In genomic region chr11:96242971-96243647, GRCh38 we compare ENCODE assay signal across 8 cellular contexts.
A peak's percentile ranks its signal among the peaks of the same experiment; 100 is the strongest.
DNase-seq lines count a peak whose midpoint lies in the region; ATAC-seq and TF ChIP-seq lines count a peak whose summit lies in the region.

No MANE protein-coding gene starts in this region.

- CTCF ChIA-PET in activated CD4-positive, alpha-beta T cell treated with anti-CD3 and anti-CD28 coated beads for 36 hours (lab: Charles Lee): interaction anchor here (0.6 to 3.1 kb wide), 18 partner anchors 10 to 229 kb away, joined by 3 to 25 read pairs (median 4); partner anchors contain the start of gene MAML2

- TF ChIP-seq CTCF in choroid plexus epithelial cell (conservative IDR thresholded peaks at IDR 0.05; ENCODE audit: low read depth, low read length): no peak

- no peaks in the 10 kb centered on the region for H3K9me3 Mint-ChIP-seq in activated CD4-positive, alpha-beta T cell treated with anti-CD3 and anti-CD28 coated beads for 36 hours (ENCODE audit: low read depth)

- DNase-seq in AG08395 (ENCODE audit: low spot score): peak; percentile 94
- peak; percentile 98 for DNase-seq in NCI-H446 treated with DMSO at 0.1 percent for 48 hours (lab: John Stamatoyannopoulos, UW)
- peak; percentile 92 for DNase-seq in activated CD4-positive, alpha-beta T cell treated with anti-CD3 and anti-CD28 coated beads for 36 hours
- DNase-seq in choroid plexus epithelial cell (ENCODE audit: low read depth): peak; percentile 99
- DNase-seq in kidney glomerular epithelial cell (lab: John Stamatoyannopoulos, UW): peak; percentile 95
- peak; percentile 91 for DNase-seq in stimulated activated CD4-positive, alpha-beta T cell treated with anti-CD3 and anti-CD28 coated beads, Interleukin-15, amount 100 ng/mL, for 24 hours

- H3K27me3 Mint-ChIP-seq in activated CD4-positive, alpha-beta T cell treated with anti-CD3 and anti-CD28 coated beads for 36 hours: no peaks in the 10 kb centered on the region

- H3K4me3 Mint-ChIP-seq in activated CD4-positive, alpha-beta T cell treated with anti-CD3 and anti-CD28 coated beads for 36 hours: peak overlapping the region; percentile 73

- peak overlapping the region; percentile 94 for H3K27ac Mint-ChIP-seq in activated CD4-positive, alpha-beta T cell treated with anti-CD3 and anti-CD28 coated beads for 36 hours

- intact Hi-C loops in activated CD4-positive, alpha-beta T cell treated with anti-CD3 and anti-CD28 coated beads for 36 hours (cut with DNase I, micrococcal nuclease): loop anchor here (1.0 to 5.0 kb wide), 7 partner anchors 32 to 451 kb away; partner anchors contain the start of genes CCDC82 (in 1 of the 2), CEP57 (in 1 of the 2) and MAML2 (in 1 of the 2)

- ATAC-seq in GM18907 (IDR thresholded peaks at IDR 0.05; ENCODE audit: unreplicated experiment) (peak; percentile 93), HG03135 (IDR thresholded peaks at IDR 0.05; ENCODE audit: unreplicated experiment) (peak; percentile 96)
- ATAC-seq in activated CD4-positive, alpha-beta T cell treated with anti-CD3 and anti-CD28 coated beads for 36 hours: peak; percentile 82

- POLR2A ChIA-PET in activated CD4-positive, alpha-beta T cell treated with anti-CD3 and anti-CD28 coated beads for 36 hours (lab: Charles Lee): interaction anchor here (0.6 to 1.3 kb wide), 7 partner anchors 24 to 322 kb away, joined by 3 to 8 read pairs (median 3); no protein-coding TSS in a partner anchor

- peaks cover 62% of the 10 kb centered on the region for H3K4me1 Mint-ChIP-seq in activated CD4-positive, alpha-beta T cell treated with anti-CD3 and anti-CD28 coated beads for 36 hours

- peak overlapping the region; percentile 51 for H3K4me3 ChIP-seq in choroid plexus epithelial cell (ENCODE audit: low read depth, low read length)

- peaks cover 10% of the 10 kb centered on the region for H3K36me3 Mint-ChIP-seq in activated CD4-positive, alpha-beta T cell treated with anti-CD3 and anti-CD28 coated beads for 36 hours (ENCODE audit: low read depth)

Comparison
In these comparisons a context has a peak if more than half of its experiments do, and no peak if none do; other contexts are left out.
1. Peak in every context shown above with its lines: DNase-seq, ATAC-seq and H3K4me3 ChIP-seq.